In genomic region chr6:41733349-41733706, GRCh38 we compare ENCODE assay signal across 9 cellular contexts. TPM values are rescaled to one million over a fixed set of nuclear protein-coding genes. Genes with fewer than 3 reads are reported as not detected.
A peak's percentile ranks its signal among the peaks of the same experiment; 100 is the strongest.
DNase-seq lines count a peak whose midpoint lies in the region; ATAC-seq and TF ChIP-seq lines count a peak whose summit lies in the region.
"Had no signal": no experiment of that assay in that cellular context is flagged by ENCODE, and none has a peak within 500 bp of the region (broad histone marks: within the 10 kb centered on the region; RNA-seq: fewer than 3 reads in every experiment).

No MANE protein-coding gene starts in this region.

- no peaks in the 10 kb centered on the region for H3K27me3 Mint-ChIP-seq in activated CD4-positive, alpha-beta T cell treated with anti-CD3 and anti-CD28 coated beads, Interleukin-2, amount 10 ng/mL, durations not matched to agents 24 days and 14 days

- intact Hi-C loops in activated CD4-positive, alpha-beta T cell treated with anti-CD3 and anti-CD28 coated beads, Interleukin-2, amount 10 ng/mL, durations not matched to agents 24 days and 14 days (cut with micrococcal nuclease), result loop anchor here (10.0 kb wide), 1 partner anchor 659 kb away; the partner anchor contains the start of genes NFYA and OARD1

- peaks cover 40% of the 10 kb centered on the region for H3K4me1 Mint-ChIP-seq in activated CD4-positive, alpha-beta T cell treated with anti-CD3 and anti-CD28 coated beads, Interleukin-2, amount 10 ng/mL, durations not matched to agents 24 days and 14 days

- H3K9ac ChIP-seq in adipocyte (ENCODE audit: low read length), result peak overlapping the region; percentile 71

- H3K27ac Mint-ChIP-seq in activated CD4-positive, alpha-beta T cell treated with anti-CD3 and anti-CD28 coated beads, Interleukin-2, amount 10 ng/mL, durations not matched to agents 24 days and 14 days, result peak overlapping the region; percentile 3

- H3K27ac ChIP-seq in layer of hippocampus (ENCODE audit: low read depth, low read length) (peak overlapping the region; percentile 99), thoracic aorta (peak overlapping the region; percentile 92 to 94)

- H3K9me3 Mint-ChIP-seq in activated CD4-positive, alpha-beta T cell treated with anti-CD3 and anti-CD28 coated beads, Interleukin-2, amount 10 ng/mL, durations not matched to agents 24 days and 14 days, result no peaks in the 10 kb centered on the region

- no peaks in the 10 kb centered on the region for H3K36me3 ChIP-seq in adipocyte (ENCODE audit: control insufficient read depth, insufficient read depth, low read length, severe bottlenecking)
- H3K36me3 ChIP-seq in thoracic aorta, result no peaks in the 10 kb centered on the region

- ATAC-seq in thoracic aorta (ENCODE audit: insufficient number of reproducible peaks, low FRiP score, low read depth) (no peak), GM21825 (IDR thresholded peaks at IDR 0.05; ENCODE audit: unreplicated experiment) (no peak), HG03354 (IDR thresholded peaks at IDR 0.05; ENCODE audit: poor library complexity, severe bottlenecking, unreplicated experiment) (no peak)

- H3K9me3 ChIP-seq in adipocyte (ENCODE audit: control insufficient read depth, low read length), result no peaks in the 10 kb centered on the region
- no peaks in the 10 kb centered on the region for H3K9me3 ChIP-seq in thoracic aorta

- H3K36me3 Mint-ChIP-seq in activated CD4-positive, alpha-beta T cell treated with anti-CD3 and anti-CD28 coated beads, Interleukin-2, amount 10 ng/mL, durations not matched to agents 24 days and 14 days (ENCODE audit: low read depth), result no peaks in the 10 kb centered on the region

- H3K27me3 ChIP-seq in adipocyte (replicated peaks; ENCODE audit: control insufficient read depth, insufficient read depth, low read length) (no peaks in the 10 kb centered on the region), layer of hippocampus (ENCODE audit: control insufficient read depth, insufficient read depth, low read length) (no peaks in the 10 kb centered on the region), thoracic aorta (replicated peaks; ENCODE audit: insufficient read depth) (no peaks in the 10 kb centered on the region)

- peak overlapping the region; percentile 82 for H3K4me3 ChIP-seq in adipocyte (ENCODE audit: low read length)
- peak overlapping the region; percentile 97 for H3K4me3 ChIP-seq in thoracic aorta

- H3K4me3 Mint-ChIP-seq in activated CD4-positive, alpha-beta T cell treated with anti-CD3 and anti-CD28 coated beads, Interleukin-2, amount 10 ng/mL, durations not matched to agents 24 days and 14 days, result peak overlapping the region; percentile 86

- no peak for TF ChIP-seq CTCF in thoracic aorta (IDR thresholded peaks at IDR 0.05)

- peak; percentile 65 for DNase-seq in activated CD4-positive, alpha-beta T cell treated with anti-CD3 and anti-CD28 coated beads, Interleukin-2, amount 10 ng/mL, durations not matched to agents 24 days and 14 days
- no peak for DNase-seq in activated CD4-positive, alpha-beta T cell treated with anti-CD3 and anti-CD28 coated beads, Interleukin-2, amount 50 U/mL, for 4 hours
- DNase-seq in adipocyte (ENCODE audit: low read depth) (no peak), thoracic aorta (ENCODE audit: low spot score) (no peak), NCI-H524 (lab: John Stamatoyannopoulos, UW) (no peak)

- peaks cover 28% of the 10 kb centered on the region for H3K4me1 ChIP-seq in adipocyte (ENCODE audit: control insufficient read depth, insufficient read depth, low read length)
- H3K4me1 ChIP-seq in thoracic aorta (ENCODE audit: control insufficient read depth in 1 of 2, low read depth in 2 of 2), result peaks cover 24 to 47% of the 10 kb centered on the region in 2 donors

RNA-seq across cellular contexts. Expression of gene TFEB, which starts 2.1 kb away (rescaled TPM):
- 14.1 and 14.9 TPM in 2 replicates for total RNA-seq in activated CD4-positive, alpha-beta T cell treated with anti-CD3 and anti-CD28 coated beads, Interleukin-2, amount 10 ng/mL, durations not matched to agents 24 days and 14 days
- total RNA-seq in thoracic aorta, result 10 to 100 TPM; 22.9 to 23.8 TPM

RNA-seq across cellular contexts. Expression of gene PGC, which starts 13.9 kb away (rescaled TPM):
- not detected in 2 replicates for total RNA-seq in activated CD4-positive, alpha-beta T cell treated with anti-CD3 and anti-CD28 coated beads, Interleukin-2, amount 10 ng/mL, durations not matched to agents 24 days and 14 days
- 10 to 100 TPM in 1 of 2 donors, not detected in 1; 53.1 TPM for total RNA-seq in thoracic aorta
- total RNA-seq: myocyte had no signal

RNA-seq across cellular contexts. Expression of gene FRS3, which starts 46.4 kb away (rescaled TPM):
- total RNA-seq in activated CD4-positive, alpha-beta T cell treated with anti-CD3 and anti-CD28 coated beads, Interleukin-2, amount 10 ng/mL, durations not matched to agents 24 days and 14 days, result 4.7 and 6.8 TPM in 2 replicates
- total RNA-seq in thoracic aorta, result 1 to 10 TPM; 2.6 to 3.2 TPM

RNA-seq across cellular contexts. Expression of gene PRICKLE4, which starts 47.3 kb away (rescaled TPM):
- not detected in 2 replicates for total RNA-seq in activated CD4-positive, alpha-beta T cell treated with anti-CD3 and anti-CD28 coated beads, Interleukin-2, amount 10 ng/mL, durations not matched to agents 24 days and 14 days
- 1 to 10 TPM; 3.1 to 4.6 TPM for total RNA-seq in thoracic aorta

RNA-seq across cellular contexts. Expression of gene TOMM6, which starts 54.2 kb away (rescaled TPM):
- total RNA-seq in activated CD4-positive, alpha-beta T cell treated with anti-CD3 and anti-CD28 coated beads, Interleukin-2, amount 10 ng/mL, durations not matched to agents 24 days and 14 days, result 367 and 376 TPM in 2 replicates
- 10 to 100 TPM; 62.7 to 63.1 TPM for total RNA-seq in thoracic aorta
